ENCODE assay signal across 1 cellular context in the genomic region with DNA sequence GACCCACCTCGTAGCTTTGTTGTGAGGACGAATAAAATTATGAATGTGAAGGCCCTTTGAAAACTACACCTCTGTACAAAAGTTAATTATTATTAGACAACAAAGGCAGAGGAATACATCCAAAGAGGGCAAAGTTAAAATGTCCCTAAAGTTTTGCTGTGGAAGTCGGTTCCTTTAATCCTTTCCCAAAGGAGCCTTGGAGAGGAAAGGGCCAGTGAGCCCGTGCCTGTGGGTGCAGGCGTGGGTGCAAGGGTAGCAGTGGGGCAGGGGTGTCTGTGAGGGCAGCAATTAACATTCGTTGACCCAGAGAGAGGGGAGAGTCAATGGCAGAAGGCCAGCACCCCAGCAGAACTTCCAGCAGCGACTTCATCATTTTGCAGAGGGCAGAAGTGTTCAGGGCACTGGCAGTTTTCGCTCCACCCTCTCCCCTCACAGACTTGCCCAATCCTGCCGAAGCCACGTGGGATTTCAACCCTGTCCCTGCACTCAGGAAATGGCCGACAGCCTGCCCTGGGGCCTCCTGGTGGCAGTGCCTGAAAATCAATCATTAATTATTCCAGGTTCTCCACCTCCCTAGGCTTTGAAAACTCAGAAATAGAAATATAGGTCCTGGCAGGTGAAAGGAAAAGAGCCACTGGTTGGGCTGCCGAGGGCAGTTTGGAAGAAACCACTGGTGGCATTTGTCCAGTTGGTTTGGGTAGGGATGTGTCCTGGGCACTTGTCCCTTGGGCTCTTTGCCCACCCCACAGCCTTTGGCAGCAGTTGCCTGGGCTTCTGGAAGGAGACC.
TF ChIP-seq lines count a peak whose summit lies in the region.

No MANE protein-coding gene starts in this region.

TF ChIP-seq in HepG2, 621 proteins besides CTCF, POLR2A, EP300 and RAD21 (continued from another document and continues in another):
- TF ChIP-seq HOMEZ (CRISPR knock-in tag; IDR thresholded peaks at IDR 0.05; ENCODE audit: low read depth) (no peak; the same call in 1 of the 2 replicates), ZNF780A (CRISPR knock-in tag; IDR thresholded peaks at IDR 0.05) (no peak), CREB1 (IDR thresholded peaks at IDR 0.05) (no peak), CREB1 (CRISPR knock-in tag; IDR thresholded peaks at IDR 0.05) (0 out of 2 replicates have a peak, but pooled peaks have one; percentile 30), WIZ (CRISPR knock-in tag; IDR thresholded peaks at IDR 0.05) (no peak; the same call in 1 of the 2 replicates), ZNF138 (CRISPR knock-in tag; IDR thresholded peaks at IDR 0.05; ENCODE audit: low read depth) (no peak), TFDP2 (CRISPR knock-in tag; IDR thresholded peaks at IDR 0.05) (peak; percentile 74), ZNF510 (CRISPR knock-in tag; IDR thresholded peaks at IDR 0.05; ENCODE audit: low read depth) (no peak; the same call in 1 of the 2 replicates), MEF2D (CRISPR knock-in tag; IDR thresholded peaks at IDR 0.05) (peak; percentile 38; the same call in 1 of the 2 replicates), HBP1 (CRISPR knock-in tag; IDR thresholded peaks at IDR 0.05; ENCODE audit: low read depth) (no peak), CSRNP1 (CRISPR knock-in tag; IDR thresholded peaks at IDR 0.05) (peak; percentile 67; the same call in 1 of the 2 replicates), TIGD3 (CRISPR knock-in tag; IDR thresholded peaks at IDR 0.05; ENCODE audit: borderline replicate concordance) (no peak), ZNF770 (CRISPR knock-in tag; IDR thresholded peaks at IDR 0.05) (peak; percentile 48; the same call in 1 of the 2 replicates), CHD2 (IDR thresholded peaks at IDR 0.05; ENCODE audit: low read depth, low read length) (peak; percentile 82), ATF2 (CRISPR knock-in tag; IDR thresholded peaks at IDR 0.05) (0 out of 2 replicates have a peak, but pooled peaks have one; percentile 12), CREM (IDR thresholded peaks at IDR 0.05) (no peak; the same call in none of the 2 replicates), CREM (CRISPR knock-in tag; IDR thresholded peaks at IDR 0.05) (no peak), STAT6 (CRISPR knock-in tag; IDR thresholded peaks at IDR 0.05; ENCODE audit: borderline replicate concordance) (peak; percentile 42; the same call in 1 of the 2 replicates), ZNF891 (CRISPR knock-in tag; IDR thresholded peaks at IDR 0.05) (peak; percentile 86), KMT2A (CRISPR knock-in tag; IDR thresholded peaks at IDR 0.05) (no peak), FOXA1 (IDR thresholded peaks at IDR 0.05) (no peak), FOXA1 (CRISPR knock-in tag; IDR thresholded peaks at IDR 0.05) (no peak), ZNF274 (CRISPR knock-in tag; IDR thresholded peaks at IDR 0.05) (no peak), NFRKB (IDR thresholded peaks at IDR 0.05) (no peak), SAFB2 (CRISPR knock-in tag; IDR thresholded peaks at IDR 0.05; ENCODE audit: borderline replicate concordance, low read depth) (no peak), RFXANK (CRISPR knock-in tag; IDR thresholded peaks at IDR 0.05) (peak; percentile 73), PAX8 (CRISPR knock-in tag; IDR thresholded peaks at IDR 0.05; ENCODE audit: borderline replicate concordance) (no peak), YEATS2 (CRISPR knock-in tag; IDR thresholded peaks at IDR 0.05; ENCODE audit: borderline replicate concordance) (no peak; the same call in 1 of the 2 replicates), TOPORS (CRISPR knock-in tag; IDR thresholded peaks at IDR 0.05) (0 out of 2 replicates have a peak, but pooled peaks have one; percentile 54), MBD4 (IDR thresholded peaks at IDR 0.05; ENCODE audit: borderline replicate concordance, low read length) (no peak), ZNF841 (CRISPR knock-in tag; IDR thresholded peaks at IDR 0.05; ENCODE audit: borderline replicate concordance) (no peak), ZNF761 (CRISPR knock-in tag; conservative IDR thresholded peaks at IDR 0.05) (0 out of 2 replicates have a peak, but pooled peaks have one; percentile 62), HHEX (CRISPR knock-in tag; IDR thresholded peaks at IDR 0.05) (no peak)
- TF ChIP-seq, protein P1, sequence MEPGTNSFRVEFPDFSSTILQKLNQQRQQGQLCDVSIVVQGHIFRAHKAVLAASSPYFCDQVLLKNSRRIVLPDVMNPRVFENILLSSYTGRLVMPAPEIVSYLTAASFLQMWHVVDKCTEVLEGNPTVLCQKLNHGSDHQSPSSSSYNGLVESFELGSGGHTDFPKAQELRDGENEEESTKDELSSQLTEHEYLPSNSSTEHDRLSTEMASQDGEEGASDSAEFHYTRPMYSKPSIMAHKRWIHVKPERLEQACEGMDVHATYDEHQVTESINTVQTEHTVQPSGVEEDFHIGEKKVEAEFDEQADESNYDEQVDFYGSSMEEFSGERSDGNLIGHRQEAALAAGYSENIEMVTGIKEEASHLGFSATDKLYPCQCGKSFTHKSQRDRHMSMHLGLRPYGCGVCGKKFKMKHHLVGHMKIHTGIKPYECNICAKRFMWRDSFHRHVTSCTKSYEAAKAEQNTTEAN (CRISPR knock-in tag; conservative IDR thresholded peaks at IDR 0.05) = peak; percentile 66; the same call in 1 of the 2 replicates
- TF ChIP-seq, protein P2, sequence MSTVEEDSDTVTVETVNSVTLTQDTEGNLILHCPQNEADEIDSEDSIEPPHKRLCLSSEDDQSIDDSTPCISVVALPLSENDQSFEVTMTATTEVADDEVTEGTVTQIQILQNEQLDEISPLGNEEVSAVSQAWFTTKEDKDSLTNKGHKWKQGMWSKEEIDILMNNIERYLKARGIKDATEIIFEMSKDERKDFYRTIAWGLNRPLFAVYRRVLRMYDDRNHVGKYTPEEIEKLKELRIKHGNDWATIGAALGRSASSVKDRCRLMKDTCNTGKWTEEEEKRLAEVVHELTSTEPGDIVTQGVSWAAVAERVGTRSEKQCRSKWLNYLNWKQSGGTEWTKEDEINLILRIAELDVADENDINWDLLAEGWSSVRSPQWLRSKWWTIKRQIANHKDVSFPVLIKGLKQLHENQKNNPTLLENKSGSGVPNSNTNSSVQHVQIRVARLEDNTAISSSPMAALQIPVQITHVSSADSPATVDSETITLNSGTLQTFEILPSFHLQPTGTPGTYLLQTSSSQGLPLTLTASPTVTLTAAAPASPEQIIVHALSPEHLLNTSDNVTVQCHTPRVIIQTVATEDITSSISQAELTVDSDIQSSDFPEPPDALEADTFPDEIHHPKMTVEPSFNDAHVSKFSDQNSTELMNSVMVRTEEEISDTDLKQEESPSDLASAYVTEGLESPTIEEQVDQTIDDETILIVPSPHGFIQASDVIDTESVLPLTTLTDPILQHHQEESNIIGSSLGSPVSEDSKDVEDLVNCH (CRISPR knock-in tag; IDR thresholded peaks at IDR 0.05) = no peak
